8 cellular contexts compared by ENCODE assay signal in the genomic region with DNA sequence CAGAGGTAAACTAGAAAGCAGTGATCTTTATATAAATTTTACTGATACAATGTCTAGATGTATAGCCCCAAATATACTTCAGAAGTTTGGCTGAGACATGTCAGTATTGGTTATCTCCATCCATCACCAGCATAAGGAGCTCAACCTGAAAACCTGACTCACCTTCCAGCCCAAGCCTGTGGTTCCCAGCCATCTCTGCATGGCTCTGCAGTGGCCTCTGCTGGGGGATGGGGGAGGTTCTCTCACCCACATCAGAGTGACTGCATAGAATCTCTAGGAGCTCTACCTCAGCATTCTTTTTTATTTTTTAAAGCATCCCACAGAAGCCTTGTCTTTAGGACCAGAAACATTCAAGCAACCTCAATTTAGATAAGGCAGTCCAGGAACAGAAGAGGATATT. TPM values are rescaled to one million over a fixed set of nuclear protein-coding genes. Genes with fewer than 3 reads are reported as not detected.
DNase-seq lines count a peak whose midpoint lies in the region; ATAC-seq, FAIRE-seq and TF ChIP-seq lines count a peak whose summit lies in the region.

No MANE protein-coding gene starts in this region.

- H3K4me1 Mint-ChIP-seq in natural killer cell treated with Interleukin-12 subunit alpha and Interleukin-12 subunit beta and Interleukin-15 and Interleukin-18, amount 100 ng/mL, for 72 hours (ENCODE audit: low read depth in 2 of 2) = peaks cover 62 to 72% of the 10 kb centered on the region in 2 donors
- peaks cover 49% of the 10 kb centered on the region for H3K4me1 Mint-ChIP-seq in type B pancreatic cell (ENCODE audit: unreplicated experiment)

- no peaks in the 10 kb centered on the region for H3K9me3 Mint-ChIP-seq in natural killer cell treated with Interleukin-12 subunit alpha and Interleukin-12 subunit beta and Interleukin-15 and Interleukin-18, amount 100 ng/mL, for 72 hours
- H3K9me3 Mint-ChIP-seq in type B pancreatic cell = no peaks in the 10 kb centered on the region

- no peak overlapping the region for H3K4me3 ChIP-seq in GM12864 (ENCODE audit: low read depth, low read length)

- FAIRE-seq in GM19239 (lab: Jason Lieb, UNC) = no peak

- H3K4me3 Mint-ChIP-seq in natural killer cell treated with Interleukin-12 subunit alpha and Interleukin-12 subunit beta and Interleukin-15 and Interleukin-18, amount 100 ng/mL, for 72 hours = no peak overlapping the region
- H3K4me3 Mint-ChIP-seq in type B pancreatic cell = no peak overlapping the region

- TF ChIP-seq CTCF in GM12864 (IDR thresholded peaks at IDR 0.05; ENCODE audit: low read depth, low read length, missing control alignments) (peak; percentile 82), type B pancreatic cell (conservative IDR thresholded peaks at IDR 0.05) (peak; percentile 66)

- no peaks in the 10 kb centered on the region for H3K27me3 Mint-ChIP-seq in natural killer cell treated with Interleukin-12 subunit alpha and Interleukin-12 subunit beta and Interleukin-15 and Interleukin-18, amount 100 ng/mL, for 72 hours
- no peaks in the 10 kb centered on the region for H3K27me3 Mint-ChIP-seq in type B pancreatic cell

- ATAC-seq in GM21619 (IDR thresholded peaks at IDR 0.05; ENCODE audit: unreplicated experiment) = peak; percentile 78
- ATAC-seq in natural killer cell treated with Interleukin-12 subunit alpha and Interleukin-12 subunit beta and Interleukin-15 and Interleukin-18, amount 100 ng/mL, for 72 hours = peak; percentile 80 to 90

- in situ Hi-C loops in KBM-7 (cut with MboI; ENCODE audit: low pct_unique_long_range_greater_than_20kb, low sequenced_read_pairs) = no loop called here

- peak overlapping the region; percentile 24 to 73 for H3K27ac Mint-ChIP-seq in natural killer cell treated with Interleukin-12 subunit alpha and Interleukin-12 subunit beta and Interleukin-15 and Interleukin-18, amount 100 ng/mL, for 72 hours
- H3K27ac Mint-ChIP-seq in type B pancreatic cell = peak overlapping the region; percentile 27

- H3K36me3 Mint-ChIP-seq in natural killer cell treated with Interleukin-12 subunit alpha and Interleukin-12 subunit beta and Interleukin-15 and Interleukin-18, amount 100 ng/mL, for 72 hours = no peaks in the 10 kb centered on the region
- peaks cover 5% of the 10 kb centered on the region for H3K36me3 Mint-ChIP-seq in type B pancreatic cell

- DNase-seq in GM12864 (ENCODE audit: low read depth) = no peak
- peak; percentile 47 for DNase-seq in KBM-7
- DNase-seq in activated CD4-positive, alpha-beta T cell treated with anti-CD3 and anti-CD28 coated beads for 1 hour = peak; percentile 65
- DNase-seq in cerebellum (ENCODE audit: low spot score) = peak; percentile 62
- no peak for DNase-seq in natural killer cell treated with Interleukin-12 subunit alpha and Interleukin-12 subunit beta and Interleukin-15 and Interleukin-18, amount 100 ng/mL, for 72 hours (ENCODE audit: low spot score)
- no peak for DNase-seq in type B pancreatic cell (ENCODE audit: extremely low spot score, unreplicated experiment)
- no peak for DNase-seq in GM19239 (ENCODE audit: insufficient read length, low spot score)

RNA-seq across cellular contexts. Expression of a gene that starts 27.3 kb away (rescaled TPM):
- total RNA-seq in cerebellum (108 TPM), type B pancreatic cell (ENCODE audit: low replicate concordance) (106 and 118 TPM in 2 replicates)
- 100 to 1,000 TPM; 161 to 180 TPM for total RNA-seq in natural killer cell treated with Interleukin-12 subunit alpha and Interleukin-12 subunit beta and Interleukin-15 and Interleukin-18, amount 100 ng/mL, for 72 hours

RNA-seq across cellular contexts. Expression of a gene that starts 54.3 kb away (rescaled TPM):
- not detected for total RNA-seq in cerebellum
- total RNA-seq in natural killer cell treated with Interleukin-12 subunit alpha and Interleukin-12 subunit beta and Interleukin-15 and Interleukin-18, amount 100 ng/mL, for 72 hours = not detected
- total RNA-seq in type B pancreatic cell (ENCODE audit: low replicate concordance) = not detected in 2 replicates

Comparison
In these comparisons a context has a peak if more than half of its experiments do, and no peak if none do; other contexts are left out.
1. DNase-seq: peak in KBM-7 (single experiment), activated CD4-positive, alpha-beta T cell treated with anti-CD3 and anti-CD28 coated beads for 1 hour (single experiment) and cerebellum (single experiment); none in GM12864 (single experiment), natural killer cell treated with Interleukin-12 subunit alpha and Interleukin-12 subunit beta and Interleukin-15 and Interleukin-18, amount 100 ng/mL, for 72 hours (single experiment), type B pancreatic cell (single experiment) and GM19239 (single experiment).